Comparison of ENCODE assay signal across 15 cellular contexts in the genomic region with DNA sequence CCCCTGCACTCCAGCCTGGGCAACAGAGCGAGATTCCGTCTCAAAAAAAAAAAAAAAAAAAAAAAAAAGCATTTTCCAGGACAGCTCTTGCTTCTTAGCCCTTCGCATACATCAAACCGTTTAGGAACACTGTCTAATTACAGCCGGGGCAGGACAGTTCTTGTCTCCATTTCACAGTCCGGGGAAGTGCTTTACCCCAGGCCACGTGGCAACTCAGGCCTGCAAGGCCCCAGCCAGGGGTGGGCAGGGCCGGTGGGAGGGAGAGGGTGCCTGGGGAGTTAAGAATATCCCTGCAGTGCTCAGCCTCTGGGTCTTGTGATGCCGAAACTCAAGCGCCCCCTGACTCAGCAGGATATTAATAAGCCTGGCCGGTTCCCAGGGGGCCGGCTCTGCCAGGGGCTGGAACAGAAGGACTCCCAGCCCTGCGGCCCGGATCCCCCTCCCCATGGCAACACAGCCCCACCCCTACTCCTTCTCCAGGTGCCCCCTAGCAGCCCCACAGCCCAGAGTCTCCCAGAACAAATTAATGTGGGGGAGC. TPM values are rescaled to one million over a fixed set of nuclear protein-coding genes. Genes with fewer than 3 reads are reported as not detected.
DNase-seq lines count a peak whose midpoint lies in the region; ATAC-seq and TF ChIP-seq lines count a peak whose summit lies in the region.
"Had no signal": no experiment of that assay in that cellular context is flagged by ENCODE, and none has a peak within 500 bp of the region (broad histone marks: within the 10 kb centered on the region; RNA-seq: fewer than 3 reads in every experiment).

No MANE protein-coding gene starts in this region.

- peaks cover 10% of the 10 kb centered on the region for H3K4me1 ChIP-seq in mesenchymal stem cell (ENCODE audit: control insufficient read depth, insufficient read depth, low read depth, low read length)

- peak overlapping the region in 1 of 2 experiments; percentile 86 for H2BK12ac ChIP-seq in mesenchymal stem cell (ENCODE audit: low read length in 2 of 2)

- H3K79me1 ChIP-seq in mesenchymal stem cell (replicated peaks; ENCODE audit: low read length, poor library complexity, severe bottlenecking), result no peaks in the 10 kb centered on the region

- peak overlapping the region; percentile 43 for H3K9ac ChIP-seq in mesenchymal stem cell (ENCODE audit: low read length)

- no peak overlapping the region for H4K8ac ChIP-seq in mesenchymal stem cell (ENCODE audit: low read length)

- no peak overlapping the region for H3K27ac Mint-ChIP-seq in stimulated activated memory B cell treated with anti-CD40 and anti-IgM and Interleukin-4, amounts not matched to agents 10 μg/mL and 1 μg/mL and 100 μg/mL, for 72 hours
- H3K27ac Mint-ChIP-seq: activated CD4-positive, alpha-beta memory T cell treated with anti-CD3 and anti-CD28 coated beads, Interleukin-2, amount 10 ng/mL, durations not matched to agents 7 days and 5 days; activated naive CD8-positive, alpha-beta T cell treated with anti-CD3 and anti-CD28 coated beads, Interleukin-2, amount 10 ng/mL, durations not matched to agents 7 days and 5 days had no signal

- H4K91ac ChIP-seq in mesenchymal stem cell (ENCODE audit: low read length), result peak overlapping the region; percentile 73

- no peaks in the 10 kb centered on the region for H3K4me1 Mint-ChIP-seq in stimulated activated memory B cell treated with anti-CD40 and anti-IgM and Interleukin-4, amounts not matched to agents 10 μg/mL and 1 μg/mL and 100 μg/mL, for 72 hours

- peak overlapping the region; percentile 52 to 64 for H3K18ac ChIP-seq in mesenchymal stem cell (ENCODE audit: low read depth in 1 of 2, low read length in 2 of 2)

- peak overlapping the region in 1 of 2 experiments; percentile 73 for H3K4ac ChIP-seq in mesenchymal stem cell (ENCODE audit: low read depth in 1 of 2, low read length in 2 of 2)

- no peak overlapping the region for H2BK5ac ChIP-seq in mesenchymal stem cell (ENCODE audit: low read depth, low read length, poor library complexity, severe bottlenecking)

- ATAC-seq in esophagus mucosa, result peak; percentile 15
- ATAC-seq in HG03045 (IDR thresholded peaks at IDR 0.05; ENCODE audit: unreplicated experiment), result no peak
- ATAC-seq in stimulated activated memory B cell treated with anti-CD40 and anti-IgM and Interleukin-4, amounts not matched to agents 10 μg/mL and 1 μg/mL and 100 μg/mL, for 72 hours, result no peak

- no peaks in the 10 kb centered on the region for H3K36me3 ChIP-seq in mesenchymal stem cell (ENCODE audit: control insufficient read depth in 1 of 2, insufficient read depth in 2 of 2, low read depth in 1 of 2, low read length in 2 of 2)
- H3K36me3 ChIP-seq: stomach had no signal

- no peak overlapping the region for H3K4me2 ChIP-seq in mesenchymal stem cell (ENCODE audit: low read length, poor library complexity, severe bottlenecking)

- H3K9me3 Mint-ChIP-seq in stimulated activated memory B cell treated with anti-CD40 and anti-IgM and Interleukin-4, amounts not matched to agents 10 μg/mL and 1 μg/mL and 100 μg/mL, for 72 hours, result no peaks in the 10 kb centered on the region
- H3K9me3 Mint-ChIP-seq: activated CD4-positive, alpha-beta memory T cell treated with anti-CD3 and anti-CD28 coated beads, Interleukin-2, amount 10 ng/mL, durations not matched to agents 7 days and 5 days; activated naive CD8-positive, alpha-beta T cell treated with anti-CD3 and anti-CD28 coated beads, Interleukin-2, amount 10 ng/mL, durations not matched to agents 7 days and 5 days; nephron had no signal

- no peak overlapping the region for H2AK5ac ChIP-seq in mesenchymal stem cell (ENCODE audit: low read length, severe bottlenecking)

- H3K27me3 ChIP-seq in mesenchymal stem cell (ENCODE audit: control insufficient read depth in 1 of 2, insufficient read depth in 1 of 2, low read length in 2 of 2), result peaks cover 2 to 10% of the 10 kb centered on the region in 2 experiments
- H3K27me3 ChIP-seq: stomach had no signal

- H2BK15ac ChIP-seq in mesenchymal stem cell (ENCODE audit: low read depth, poor library complexity, severe bottlenecking), result no peak overlapping the region

- H3K27me3 Mint-ChIP-seq in stimulated activated memory B cell treated with anti-CD40 and anti-IgM and Interleukin-4, amounts not matched to agents 10 μg/mL and 1 μg/mL and 100 μg/mL, for 72 hours, result peaks cover 2% of the 10 kb centered on the region

- no peak overlapping the region for H3K4me3 Mint-ChIP-seq in stimulated activated memory B cell treated with anti-CD40 and anti-IgM and Interleukin-4, amounts not matched to agents 10 μg/mL and 1 μg/mL and 100 μg/mL, for 72 hours
- H3K4me3 Mint-ChIP-seq: activated CD4-positive, alpha-beta memory T cell treated with anti-CD3 and anti-CD28 coated beads, Interleukin-2, amount 10 ng/mL, durations not matched to agents 7 days and 5 days; activated naive CD8-positive, alpha-beta T cell treated with anti-CD3 and anti-CD28 coated beads, Interleukin-2, amount 10 ng/mL, durations not matched to agents 7 days and 5 days; nephron had no signal

- peak overlapping the region; percentile 73 for H2BK120ac ChIP-seq in mesenchymal stem cell (ENCODE audit: low read depth, low read length)

- no peak overlapping the region for H3K27ac ChIP-seq in mesenchymal stem cell (ENCODE audit: low read length, poor library complexity, severe bottlenecking)
- H3K27ac ChIP-seq: stomach had no signal

- H3K14ac ChIP-seq in mesenchymal stem cell (ENCODE audit: low read length in 2 of 2), result no peak overlapping the region

- no peak overlapping the region for H3K4me3 ChIP-seq in AG10803 (ENCODE audit: low read length)
- no peak overlapping the region for H3K4me3 ChIP-seq in mesenchymal stem cell (ENCODE audit: insufficient read depth in 1 of 2, low read depth in 1 of 2, low read length in 2 of 2)
- H3K4me3 ChIP-seq: stomach had no signal

- no peak overlapping the region for H3K23ac ChIP-seq in mesenchymal stem cell (ENCODE audit: low read length in 2 of 2)

- H3K36me3 Mint-ChIP-seq in stimulated activated memory B cell treated with anti-CD40 and anti-IgM and Interleukin-4, amounts not matched to agents 10 μg/mL and 1 μg/mL and 100 μg/mL, for 72 hours, result no peaks in the 10 kb centered on the region
- H3K36me3 Mint-ChIP-seq: activated naive CD8-positive, alpha-beta T cell treated with anti-CD3 and anti-CD28 coated beads, Interleukin-2, amount 10 ng/mL, durations not matched to agents 7 days and 5 days had no signal

- H3K9me3 ChIP-seq in mesenchymal stem cell (ENCODE audit: control insufficient read depth, low read length), result no peaks in the 10 kb centered on the region
- H3K9me3 ChIP-seq: stomach had no signal

- DNase-seq in AG10803 (ENCODE audit: low read depth) (peak; percentile 14), NCI-H524 treated with DMSO at 0.1 percent for 48 hours (lab: John Stamatoyannopoulos, UW) (peak; percentile 57), mesenchymal stem cell (peak; percentile 80), NCI-H446 (lab: John Stamatoyannopoulos, UW) (no peak), Ammon's horn (ENCODE audit: low spot score) (no peak)
- DNase-seq: activated CD4-positive, alpha-beta memory T cell treated with anti-CD3 and anti-CD28 coated beads, Interleukin-2, amount 10 ng/mL, durations not matched to agents 7 days and 5 days; activated naive CD8-positive, alpha-beta T cell treated with anti-CD3 and anti-CD28 coated beads, Interleukin-2, amount 10 ng/mL, durations not matched to agents 7 days and 5 days; effector CD8-positive, alpha-beta T cell; NCI-H526 treated with DMSO at 0.1 percent for 48 hours; stimulated activated CD4-positive, alpha-beta T cell treated with anti-CD3 and anti-CD28 coated beads, Interleukin-1b, Interleukin-23, amount 100 ng/mL, for 48 hours; stomach had no signal

- no peak overlapping the region for H2AFZ ChIP-seq in mesenchymal stem cell (ENCODE audit: low read depth, low read length)

- WGBS in mesenchymal stem cell, result 26% methylated on average over 13 of the region's 14 CpGs

- no peak for TF ChIP-seq CTCF in AG10803 (conservative IDR thresholded peaks at IDR 0.05; ENCODE audit: low read length)

RNA-seq across cellular contexts. Expression of a gene that starts 45.1 kb away (rescaled TPM):
- 0.28 TPM for total RNA-seq in esophagus mucosa
- polyA plus RNA-seq in mesenchymal stem cell (2013, experiment 1 of 2), result 0.17 TPM
- polyA plus RNA-seq in mesenchymal stem cell (2013, experiment 2 of 2), result 0.14 TPM
- total RNA-seq: activated CD4-positive, alpha-beta memory T cell treated with anti-CD3 and anti-CD28 coated beads, Interleukin-2, amount 10 ng/mL, durations not matched to agents 7 days and 5 days had no signal

RNA-seq across cellular contexts. Expression of a gene that starts 58.3 kb away (rescaled TPM):
- 0.72 TPM for total RNA-seq in esophagus mucosa
- 0.72 TPM for polyA plus RNA-seq in mesenchymal stem cell (2013, experiment 1 of 2)
- polyA plus RNA-seq in mesenchymal stem cell (2013, experiment 2 of 2), result 0.75 TPM

RNA-seq across cellular contexts. Expression of a gene that starts 59.2 kb away (rescaled TPM):
- total RNA-seq in esophagus mucosa, result 82.9 TPM
- 55.8 TPM for polyA plus RNA-seq in mesenchymal stem cell (2013, experiment 1 of 2)
- 53.6 TPM for polyA plus RNA-seq in mesenchymal stem cell (2013, experiment 2 of 2)

Comparison
In these comparisons a context has a peak if more than half of its experiments do, and no peak if none do; other contexts are left out.
1. DNase-seq: peak in AG10803 (single experiment), NCI-H524 treated with DMSO at 0.1 percent for 48 hours (single experiment) and mesenchymal stem cell (single experiment); none in NCI-H446 (0 of 2) and Ammon's horn (single experiment).